ENCODE assay signal across 1 cellular context in genomic region chr2:226733189-226733858, GRCh38.
TF ChIP-seq lines count a peak whose summit lies in the region.

No MANE protein-coding gene starts in this region.

TF ChIP-seq in HepG2, 621 proteins besides CTCF, POLR2A, EP300 and RAD21 (continued from another document):
- TF ChIP-seq ZBTB44 (CRISPR knock-in tag; IDR thresholded peaks at IDR 0.05) = no peak
- TF ChIP-seq, protein P1, sequence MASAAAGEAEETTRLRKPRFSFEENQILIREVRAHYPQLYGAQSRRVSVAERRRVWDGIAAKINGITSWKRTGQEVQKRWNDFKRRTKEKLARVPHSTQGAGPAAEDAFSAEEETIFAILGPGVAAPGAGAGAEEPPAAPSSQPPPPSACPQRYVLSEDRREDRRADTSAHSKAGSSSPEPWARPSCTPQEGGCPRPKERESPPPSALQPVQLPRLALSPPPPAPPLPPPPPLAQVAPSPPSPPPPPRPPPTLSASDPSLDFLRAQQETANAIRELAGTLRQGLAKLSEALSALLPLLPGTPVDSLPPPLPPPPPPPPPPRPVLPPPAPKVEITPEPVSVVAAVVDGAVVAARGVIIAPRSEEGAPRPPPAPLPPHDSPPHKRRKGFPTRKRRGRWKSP (CRISPR knock-in tag; IDR thresholded peaks at IDR 0.05) = no peak; the same call in 1 of the 2 replicates
- no peak for TF ChIP-seq SRSF9 (IDR thresholded peaks at IDR 0.05; ENCODE audit: borderline replicate concordance, insufficient read depth, low read depth, low read length, poor library complexity, severe bottlenecking)
- peak; percentile 66; the same call in 1 of the 2 replicates for TF ChIP-seq ZNF292 (CRISPR knock-in tag; IDR thresholded peaks at IDR 0.05; ENCODE audit: borderline replicate concordance, low read depth)
- no peak; the same call in 1 of the 2 replicates for TF ChIP-seq ZNF232 (CRISPR knock-in tag; IDR thresholded peaks at IDR 0.05; ENCODE audit: borderline replicate concordance)
- TF ChIP-seq ZNF451 (CRISPR knock-in tag; IDR thresholded peaks at IDR 0.05) = 0 out of 2 replicates have a peak, but pooled peaks have one; percentile 14
- TF ChIP-seq, protein P2, sequence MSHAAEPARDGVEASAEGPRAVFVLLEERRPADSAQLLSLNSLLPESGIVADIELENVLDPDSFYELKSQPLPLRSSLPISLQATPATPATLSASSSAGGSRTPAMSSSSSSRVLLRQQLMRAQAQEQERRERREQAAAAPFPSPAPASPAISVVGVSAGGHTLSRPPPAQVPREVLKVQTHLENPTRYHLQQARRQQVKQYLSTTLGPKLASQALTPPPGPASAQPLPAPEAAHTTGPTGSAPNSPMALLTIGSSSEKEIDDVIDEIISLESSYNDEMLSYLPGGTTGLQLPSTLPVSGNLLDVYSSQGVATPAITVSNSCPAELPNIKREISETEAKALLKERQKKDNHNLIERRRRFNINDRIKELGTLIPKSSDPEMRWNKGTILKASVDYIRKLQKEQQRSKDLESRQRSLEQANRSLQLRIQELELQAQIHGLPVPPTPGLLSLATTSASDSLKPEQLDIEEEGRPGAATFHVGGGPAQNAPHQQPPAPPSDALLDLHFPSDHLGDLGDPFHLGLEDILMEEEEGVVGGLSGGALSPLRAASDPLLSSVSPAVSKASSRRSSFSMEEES (CRISPR knock-in tag; IDR thresholded peaks at IDR 0.05) = peak; percentile 72
- peak; percentile 82; the same call in 1 of the 2 replicates for TF ChIP-seq MIER3 (CRISPR knock-in tag; IDR thresholded peaks at IDR 0.05; ENCODE audit: borderline replicate concordance)
- TF ChIP-seq ZNF576 (CRISPR knock-in tag; IDR thresholded peaks at IDR 0.05) = no peak
- 0 out of 2 replicates have a peak, but pooled peaks have one; percentile 47 for TF ChIP-seq ARID2 (CRISPR knock-in tag; IDR thresholded peaks at IDR 0.05; ENCODE audit: borderline replicate concordance)
- peak; percentile 94 for TF ChIP-seq PITX1 (CRISPR knock-in tag; IDR thresholded peaks at IDR 0.05)
- TF ChIP-seq ZFY (CRISPR knock-in tag; IDR thresholded peaks at IDR 0.05) = peak; percentile 53; the same call in 1 of the 2 replicates
- peak; percentile 85 for TF ChIP-seq FOXP4 (CRISPR knock-in tag; IDR thresholded peaks at IDR 0.05)
- TF ChIP-seq TGIF2 (CRISPR knock-in tag; IDR thresholded peaks at IDR 0.05) = peak; percentile 40
- no peak for TF ChIP-seq SP2 (CRISPR knock-in tag; IDR thresholded peaks at IDR 0.05)
- TF ChIP-seq, protein P3, sequence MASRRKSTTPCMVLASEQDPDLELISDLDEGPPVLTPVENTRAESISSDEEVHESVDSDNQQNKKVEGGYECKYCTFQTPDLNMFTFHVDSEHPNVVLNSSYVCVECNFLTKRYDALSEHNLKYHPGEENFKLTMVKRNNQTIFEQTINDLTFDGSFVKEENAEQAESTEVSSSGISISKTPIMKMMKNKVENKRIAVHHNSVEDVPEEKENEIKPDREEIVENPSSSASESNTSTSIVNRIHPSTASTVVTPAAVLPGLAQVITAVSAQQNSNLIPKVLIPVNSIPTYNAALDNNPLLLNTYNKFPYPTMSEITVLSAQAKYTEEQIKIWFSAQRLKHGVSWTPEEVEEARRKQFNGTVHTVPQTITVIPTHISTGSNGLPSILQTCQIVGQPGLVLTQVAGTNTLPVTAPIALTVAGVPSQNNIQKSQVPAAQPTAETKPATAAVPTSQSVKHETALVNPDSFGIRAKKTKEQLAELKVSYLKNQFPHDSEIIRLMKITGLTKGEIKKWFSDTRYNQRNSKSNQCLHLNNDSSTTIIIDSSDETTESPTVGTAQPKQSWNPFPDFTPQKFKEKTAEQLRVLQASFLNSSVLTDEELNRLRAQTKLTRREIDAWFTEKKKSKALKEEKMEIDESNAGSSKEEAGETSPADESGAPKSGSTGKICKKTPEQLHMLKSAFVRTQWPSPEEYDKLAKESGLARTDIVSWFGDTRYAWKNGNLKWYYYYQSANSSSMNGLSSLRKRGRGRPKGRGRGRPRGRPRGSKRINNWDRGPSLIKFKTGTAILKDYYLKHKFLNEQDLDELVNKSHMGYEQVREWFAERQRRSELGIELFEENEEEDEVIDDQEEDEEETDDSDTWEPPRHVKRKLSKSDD (CRISPR knock-in tag; IDR thresholded peaks at IDR 0.05; ENCODE audit: low read depth) = peak; percentile 63; the same call in 1 of the 2 replicates
- TF ChIP-seq KLF16 (CRISPR knock-in tag; IDR thresholded peaks at IDR 0.05) = peak in 1 of 2 experiments; percentile 90; a peak in 2 of 4 replicates
- TF ChIP-seq ZNF556 (CRISPR knock-in tag; IDR thresholded peaks at IDR 0.05; ENCODE audit: borderline replicate concordance) = peak; percentile 36; the same call in 1 of the 2 replicates
- TF ChIP-seq MAFF (IDR thresholded peaks at IDR 0.05; ENCODE audit: low read depth, low read length) = peak; percentile 77
- peak; percentile 80; the same call in 1 of the 2 replicates for TF ChIP-seq FOXO1 (CRISPR knock-in tag; IDR thresholded peaks at IDR 0.05)
- TF ChIP-seq, protein P4, sequence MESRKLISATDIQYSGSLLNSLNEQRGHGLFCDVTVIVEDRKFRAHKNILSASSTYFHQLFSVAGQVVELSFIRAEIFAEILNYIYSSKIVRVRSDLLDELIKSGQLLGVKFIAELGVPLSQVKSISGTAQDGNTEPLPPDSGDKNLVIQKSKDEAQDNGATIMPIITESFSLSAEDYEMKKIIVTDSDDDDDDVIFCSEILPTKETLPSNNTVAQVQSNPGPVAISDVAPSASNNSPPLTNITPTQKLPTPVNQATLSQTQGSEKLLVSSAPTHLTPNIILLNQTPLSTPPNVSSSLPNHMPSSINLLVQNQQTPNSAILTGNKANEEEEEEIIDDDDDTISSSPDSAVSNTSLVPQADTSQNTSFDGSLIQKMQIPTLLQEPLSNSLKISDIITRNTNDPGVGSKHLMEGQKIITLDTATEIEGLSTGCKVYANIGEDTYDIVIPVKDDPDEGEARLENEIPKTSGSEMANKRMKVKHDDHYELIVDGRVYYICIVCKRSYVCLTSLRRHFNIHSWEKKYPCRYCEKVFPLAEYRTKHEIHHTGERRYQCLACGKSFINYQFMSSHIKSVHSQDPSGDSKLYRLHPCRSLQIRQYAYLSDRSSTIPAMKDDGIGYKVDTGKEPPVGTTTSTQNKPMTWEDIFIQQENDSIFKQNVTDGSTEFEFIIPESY (CRISPR knock-in tag; IDR thresholded peaks at IDR 0.05) = no peak
- TF ChIP-seq ZSCAN5A (CRISPR knock-in tag; IDR thresholded peaks at IDR 0.05; ENCODE audit: borderline replicate concordance) = peak; percentile 45; the same call in 1 of the 2 replicates
- TF ChIP-seq, protein P5, sequence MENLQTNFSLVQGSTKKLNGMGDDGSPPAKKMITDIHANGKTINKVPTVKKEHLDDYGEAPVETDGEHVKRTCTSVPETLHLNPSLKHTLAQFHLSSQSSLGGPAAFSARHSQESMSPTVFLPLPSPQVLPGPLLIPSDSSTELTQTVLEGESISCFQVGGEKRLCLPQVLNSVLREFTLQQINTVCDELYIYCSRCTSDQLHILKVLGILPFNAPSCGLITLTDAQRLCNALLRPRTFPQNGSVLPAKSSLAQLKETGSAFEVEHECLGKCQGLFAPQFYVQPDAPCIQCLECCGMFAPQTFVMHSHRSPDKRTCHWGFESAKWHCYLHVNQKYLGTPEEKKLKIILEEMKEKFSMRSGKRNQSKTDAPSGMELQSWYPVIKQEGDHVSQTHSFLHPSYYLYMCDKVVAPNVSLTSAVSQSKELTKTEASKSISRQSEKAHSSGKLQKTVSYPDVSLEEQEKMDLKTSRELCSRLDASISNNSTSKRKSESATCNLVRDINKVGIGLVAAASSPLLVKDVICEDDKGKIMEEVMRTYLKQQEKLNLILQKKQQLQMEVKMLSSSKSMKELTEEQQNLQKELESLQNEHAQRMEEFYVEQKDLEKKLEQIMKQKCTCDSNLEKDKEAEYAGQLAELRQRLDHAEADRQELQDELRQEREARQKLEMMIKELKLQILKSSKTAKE (CRISPR knock-in tag; IDR thresholded peaks at IDR 0.05; ENCODE audit: borderline replicate concordance) = no peak
- TF ChIP-seq TARDBP (CRISPR knock-in tag; IDR thresholded peaks at IDR 0.05) = peak; percentile 88
- TF ChIP-seq ARID4A (CRISPR knock-in tag; IDR thresholded peaks at IDR 0.05; ENCODE audit: borderline replicate concordance) = peak; percentile 16; the same call in 1 of the 2 replicates
- TF ChIP-seq PRDM4 (CRISPR knock-in tag; IDR thresholded peaks at IDR 0.05; ENCODE audit: borderline replicate concordance) = no peak
- TF ChIP-seq FOXM1 (CRISPR knock-in tag; IDR thresholded peaks at IDR 0.05) = no peak
- no peak for TF ChIP-seq ZNF598 (CRISPR knock-in tag; IDR thresholded peaks at IDR 0.05; ENCODE audit: borderline replicate concordance)
- no peak for TF ChIP-seq SNAPC2 (CRISPR knock-in tag; IDR thresholded peaks at IDR 0.05)
- no peak for TF ChIP-seq ZNF577 (CRISPR knock-in tag; IDR thresholded peaks at IDR 0.05; ENCODE audit: borderline replicate concordance, low read depth)
